In the genomic region with DNA sequence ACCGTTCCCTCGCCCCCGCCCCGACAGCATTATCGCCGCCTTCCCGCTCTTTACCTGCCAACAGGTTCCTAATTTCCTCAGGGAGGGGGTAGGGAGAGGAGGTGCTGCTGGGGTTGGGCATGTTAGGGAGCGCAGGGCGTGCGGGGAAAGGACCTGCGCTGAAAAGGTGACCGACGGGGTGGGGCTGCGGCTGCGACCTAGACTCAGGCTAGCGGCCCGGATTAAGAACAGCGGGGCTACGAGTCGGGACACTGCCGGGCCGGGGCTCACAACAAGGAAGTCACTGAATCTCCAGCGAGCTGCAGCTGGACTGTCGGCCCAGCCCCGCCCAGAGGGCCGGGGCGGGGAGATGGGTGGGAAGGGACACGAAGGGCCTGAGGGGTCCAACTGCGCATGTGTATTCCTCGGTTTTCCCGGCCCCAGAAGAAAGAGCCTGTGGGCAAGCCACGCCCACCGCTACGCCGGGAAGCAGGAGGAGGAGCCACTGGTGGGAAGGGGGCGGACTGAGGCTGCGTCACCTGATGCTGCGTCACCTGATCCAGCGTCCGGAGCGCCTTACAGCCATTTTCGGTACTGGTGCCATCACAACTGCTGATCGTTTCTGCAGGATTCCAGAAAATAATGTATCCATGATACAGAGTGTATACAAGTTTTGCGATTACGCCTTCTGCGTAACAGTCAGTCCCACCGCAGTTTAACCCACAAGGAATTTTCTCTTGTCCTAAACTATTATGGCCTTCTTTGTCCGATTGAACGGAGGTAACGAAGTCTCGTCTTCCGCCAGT, we compare ENCODE assay signal across 8 cellular contexts. TPM values are rescaled to one million over a fixed set of nuclear protein-coding genes. Genes with fewer than 3 reads are reported as not detected.
DNase-seq lines count a peak whose midpoint lies in the region; ATAC-seq, FAIRE-seq and TF ChIP-seq lines count a peak whose summit lies in the region.

A gene with protein sequence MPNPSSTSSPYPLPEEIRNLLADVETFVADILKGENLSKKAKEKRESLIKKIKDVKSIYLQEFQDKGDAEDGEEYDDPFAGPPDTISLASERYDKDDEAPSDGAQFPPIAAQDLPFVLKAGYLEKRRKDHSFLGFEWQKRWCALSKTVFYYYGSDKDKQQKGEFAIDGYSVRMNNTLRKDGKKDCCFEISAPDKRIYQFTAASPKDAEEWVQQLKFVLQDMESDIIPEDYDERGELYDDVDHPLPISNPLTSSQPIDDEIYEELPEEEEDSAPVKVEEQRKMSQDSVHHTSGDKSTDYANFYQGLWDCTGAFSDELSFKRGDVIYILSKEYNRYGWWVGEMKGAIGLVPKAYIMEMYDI (minus strand): TSS at position 282 of the 785 bp plus-strand sequence. CDS start 161 bp downstream, at position 121.

- 0 to 1% (median 1%) methylated on average over 49 to 52 of the region's 52 CpGs for WGBS in small intestine, 3 donors

- H3K27me3 Mint-ChIP-seq in WTC11 (ENCODE audit: low read depth): peaks cover 59% of the 10 kb centered on the region

- POLR2A ChIA-PET in WTC11 (lab: Charles Lee): no interaction called here

- TF ChIP-seq CTCF in WTC11 (IDR thresholded peaks at IDR 0.05) (no peak), cardiac fibroblast (IDR thresholded peaks at IDR 0.05; ENCODE audit: low read depth, low read length) (no peak)

- peak; percentile 55 for FAIRE-seq in small intestine (lab: Jason Lieb, UNC)

- no peaks in the 10 kb centered on the region for H3K9me3 Mint-ChIP-seq in WTC11

- ATAC-seq in GM18520 (IDR thresholded peaks at IDR 0.05; ENCODE audit: unreplicated experiment): peak; percentile 80
- peak; percentile 94 for ATAC-seq in HG03064 (IDR thresholded peaks at IDR 0.05; ENCODE audit: low read depth, unreplicated experiment)
- ATAC-seq in WTC11: peak; percentile 91

- H3K4me1 ChIP-seq in small intestine (ENCODE audit: control insufficient read depth in 2 of 2, insufficient read depth in 1 of 2, low read depth in 1 of 2, low read length in 1 of 2): no peaks in the 10 kb centered on the region

- peak; percentile 100 for DNase-seq in A172 (ENCODE audit: low spot score)
- peak; percentile 98 for DNase-seq in NCI-H2171 treated with DMSO at 0.1 percent for 48 hours (lab: John Stamatoyannopoulos, UW)
- peak; percentile 98 for DNase-seq in WTC11 (ENCODE audit: low spot score)
- DNase-seq in cardiac fibroblast (ENCODE audit: low read depth in 2 of 2): peak; percentile 98 to 99
- peak; percentile 98 for DNase-seq in iPS-NIHi11 (ENCODE audit: low spot score)
- DNase-seq in small intestine: peak; percentile 99

- no peaks in the 10 kb centered on the region for H3K36me3 ChIP-seq in small intestine (ENCODE audit: control insufficient read depth in 2 of 2, insufficient read depth in 2 of 2, low read length in 2 of 2)

- H3K4me3 ChIP-seq in cardiac fibroblast (replicated peaks in 1 of 2; ENCODE audit: low read depth in 2 of 2, low read length in 2 of 2): peak within 1 kb of the TSS; percentile 86 to 99
- H3K4me3 ChIP-seq in small intestine (ENCODE audit: low read depth in 1 of 2, low read length in 2 of 2): peak within 1 kb of the TSS; percentile 63 to 90

- peaks cover 13% of the 10 kb centered on the region for H3K4me1 Mint-ChIP-seq in WTC11

- peak within 1 kb of the TSS; percentile 96 for H3K27ac Mint-ChIP-seq in WTC11

- peak within 1 kb of the TSS; percentile 91 for H3K4me3 Mint-ChIP-seq in WTC11

- no peaks in the 10 kb centered on the region for H3K9me3 ChIP-seq in small intestine (ENCODE audit: control insufficient read depth, low read depth)

- no peaks in the 10 kb centered on the region for H3K36me3 Mint-ChIP-seq in WTC11

- H3K27ac ChIP-seq in small intestine (ENCODE audit: low read depth in 1 of 2, low read length in 1 of 2): peak within 1 kb of the TSS; percentile 96 to 98

- no peaks in the 10 kb centered on the region for H3K27me3 ChIP-seq in small intestine (ENCODE audit: control insufficient read depth in 2 of 2, insufficient read depth in 2 of 2, low read length in 2 of 2)

- CTCF ChIA-PET in WTC11 (lab: Charles Lee): interaction anchor here (1.0 kb wide), 2 partner anchors 232 to 279 kb away, joined by 3 read pairs; partner anchors contain the start of genes HOXA1 and HOXA5

TF ChIP-seq in WTC11, 78 proteins besides CTCF, POLR2A, EP300 and RAD21 (continues in another document):
- TF ChIP-seq, protein P1, sequence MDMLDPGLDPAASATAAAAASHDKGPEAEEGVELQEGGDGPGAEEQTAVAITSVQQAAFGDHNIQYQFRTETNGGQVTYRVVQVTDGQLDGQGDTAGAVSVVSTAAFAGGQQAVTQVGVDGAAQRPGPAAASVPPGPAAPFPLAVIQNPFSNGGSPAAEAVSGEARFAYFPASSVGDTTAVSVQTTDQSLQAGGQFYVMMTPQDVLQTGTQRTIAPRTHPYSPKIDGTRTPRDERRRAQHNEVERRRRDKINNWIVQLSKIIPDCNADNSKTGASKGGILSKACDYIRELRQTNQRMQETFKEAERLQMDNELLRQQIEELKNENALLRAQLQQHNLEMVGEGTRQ (CRISPR knock-in tag; IDR thresholded peaks at IDR 0.05): peak; percentile 97
- peak; percentile 81 for TF ChIP-seq SP1 (CRISPR knock-in tag; conservative IDR thresholded peaks at IDR 0.05)
- no peak for TF ChIP-seq GRHL2 (CRISPR knock-in tag; IDR thresholded peaks at IDR 0.05; ENCODE audit: insufficient replicate concordance, severe bottlenecking)
- TF ChIP-seq MYBL2 (CRISPR knock-in tag; IDR thresholded peaks at IDR 0.05): no peak
- TF ChIP-seq, protein P2, sequence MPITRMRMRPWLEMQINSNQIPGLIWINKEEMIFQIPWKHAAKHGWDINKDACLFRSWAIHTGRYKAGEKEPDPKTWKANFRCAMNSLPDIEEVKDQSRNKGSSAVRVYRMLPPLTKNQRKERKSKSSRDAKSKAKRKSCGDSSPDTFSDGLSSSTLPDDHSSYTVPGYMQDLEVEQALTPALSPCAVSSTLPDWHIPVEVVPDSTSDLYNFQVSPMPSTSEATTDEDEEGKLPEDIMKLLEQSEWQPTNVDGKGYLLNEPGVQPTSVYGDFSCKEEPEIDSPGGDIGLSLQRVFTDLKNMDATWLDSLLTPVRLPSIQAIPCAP (CRISPR knock-in tag; IDR thresholded peaks at IDR 0.05): no peak
- TF ChIP-seq ERG (CRISPR knock-in tag; IDR thresholded peaks at IDR 0.05): no peak
- TF ChIP-seq CREM (CRISPR knock-in tag; IDR thresholded peaks at IDR 0.05): peak; percentile 19; the same call in 1 of the 2 replicates
- TF ChIP-seq, protein P3, sequence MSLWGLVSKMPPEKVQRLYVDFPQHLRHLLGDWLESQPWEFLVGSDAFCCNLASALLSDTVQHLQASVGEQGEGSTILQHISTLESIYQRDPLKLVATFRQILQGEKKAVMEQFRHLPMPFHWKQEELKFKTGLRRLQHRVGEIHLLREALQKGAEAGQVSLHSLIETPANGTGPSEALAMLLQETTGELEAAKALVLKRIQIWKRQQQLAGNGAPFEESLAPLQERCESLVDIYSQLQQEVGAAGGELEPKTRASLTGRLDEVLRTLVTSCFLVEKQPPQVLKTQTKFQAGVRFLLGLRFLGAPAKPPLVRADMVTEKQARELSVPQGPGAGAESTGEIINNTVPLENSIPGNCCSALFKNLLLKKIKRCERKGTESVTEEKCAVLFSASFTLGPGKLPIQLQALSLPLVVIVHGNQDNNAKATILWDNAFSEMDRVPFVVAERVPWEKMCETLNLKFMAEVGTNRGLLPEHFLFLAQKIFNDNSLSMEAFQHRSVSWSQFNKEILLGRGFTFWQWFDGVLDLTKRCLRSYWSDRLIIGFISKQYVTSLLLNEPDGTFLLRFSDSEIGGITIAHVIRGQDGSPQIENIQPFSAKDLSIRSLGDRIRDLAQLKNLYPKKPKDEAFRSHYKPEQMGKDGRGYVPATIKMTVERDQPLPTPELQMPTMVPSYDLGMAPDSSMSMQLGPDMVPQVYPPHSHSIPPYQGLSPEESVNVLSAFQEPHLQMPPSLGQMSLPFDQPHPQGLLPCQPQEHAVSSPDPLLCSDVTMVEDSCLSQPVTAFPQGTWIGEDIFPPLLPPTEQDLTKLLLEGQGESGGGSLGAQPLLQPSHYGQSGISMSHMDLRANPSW (CRISPR knock-in tag; conservative IDR thresholded peaks at IDR 0.05; ENCODE audit: low read depth): no peak
- TF ChIP-seq HMGA2 (CRISPR knock-in tag; IDR thresholded peaks at IDR 0.05): no peak
- TF ChIP-seq USF1 (CRISPR knock-in tag; IDR thresholded peaks at IDR 0.05): peak; percentile 97
- peak; percentile 33; the same call in 1 of the 2 replicates for TF ChIP-seq TEAD1 (CRISPR knock-in tag; IDR thresholded peaks at IDR 0.05)
- TF ChIP-seq NFATC4 (CRISPR knock-in tag; IDR thresholded peaks at IDR 0.05): no peak
- peak; percentile 44; the same call in 1 of the 2 replicates for TF ChIP-seq GABPB1 (CRISPR knock-in tag; IDR thresholded peaks at IDR 0.05)

RNA-seq across cellular contexts. Expression of the gene that starts here (rescaled TPM):
- 33.7 and 36.4 TPM in 2 replicates for total RNA-seq in A172 (2014; rRNA removed; shearing (Covaris generic))
- 2.5 to 4.0 TPM (median 2.8 TPM) in 3 replicates for total RNA-seq in WTC11 (2021)
- 10 to 100 TPM in 2 of 3 donors, 1 to 10 TPM in 1; 7.6 to 15.8 (median 13.0) TPM for polyA plus RNA-seq in small intestine

Comparison
In these comparisons a context has a peak if more than half of its experiments do, and no peak if none do; other contexts are left out.
1. Peak in every context shown above with its lines: DNase-seq, ATAC-seq, H3K4me3 ChIP-seq and H3K27ac ChIP-seq.